Comparison of ENCODE assay signal across 1 cellular context in the genomic region with DNA sequence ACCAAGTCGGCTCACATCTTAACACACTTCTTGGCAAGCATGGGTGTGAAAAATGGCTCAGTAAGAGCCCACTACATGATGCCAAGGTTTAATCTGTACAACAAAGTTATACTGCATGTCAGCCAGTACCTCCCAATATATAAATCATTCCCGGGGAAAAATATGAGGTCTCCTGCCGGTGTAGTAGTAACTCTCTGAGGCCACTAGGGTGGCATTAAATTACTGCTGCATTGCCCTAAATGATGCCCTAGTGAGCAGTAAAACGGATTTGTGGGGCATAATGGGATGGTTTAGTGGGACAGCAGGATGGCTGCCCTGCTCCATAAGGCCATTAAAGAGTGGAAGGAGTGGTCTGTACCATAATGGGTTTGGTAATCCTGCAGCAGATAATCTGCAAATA.
TF ChIP-seq lines count a peak whose summit lies in the region.

No MANE protein-coding gene starts in this region.

TF ChIP-seq in WTC11, 78 proteins besides CTCF, POLR2A, EP300 and RAD21 (continued from another document):
- TF ChIP-seq, protein P1, sequence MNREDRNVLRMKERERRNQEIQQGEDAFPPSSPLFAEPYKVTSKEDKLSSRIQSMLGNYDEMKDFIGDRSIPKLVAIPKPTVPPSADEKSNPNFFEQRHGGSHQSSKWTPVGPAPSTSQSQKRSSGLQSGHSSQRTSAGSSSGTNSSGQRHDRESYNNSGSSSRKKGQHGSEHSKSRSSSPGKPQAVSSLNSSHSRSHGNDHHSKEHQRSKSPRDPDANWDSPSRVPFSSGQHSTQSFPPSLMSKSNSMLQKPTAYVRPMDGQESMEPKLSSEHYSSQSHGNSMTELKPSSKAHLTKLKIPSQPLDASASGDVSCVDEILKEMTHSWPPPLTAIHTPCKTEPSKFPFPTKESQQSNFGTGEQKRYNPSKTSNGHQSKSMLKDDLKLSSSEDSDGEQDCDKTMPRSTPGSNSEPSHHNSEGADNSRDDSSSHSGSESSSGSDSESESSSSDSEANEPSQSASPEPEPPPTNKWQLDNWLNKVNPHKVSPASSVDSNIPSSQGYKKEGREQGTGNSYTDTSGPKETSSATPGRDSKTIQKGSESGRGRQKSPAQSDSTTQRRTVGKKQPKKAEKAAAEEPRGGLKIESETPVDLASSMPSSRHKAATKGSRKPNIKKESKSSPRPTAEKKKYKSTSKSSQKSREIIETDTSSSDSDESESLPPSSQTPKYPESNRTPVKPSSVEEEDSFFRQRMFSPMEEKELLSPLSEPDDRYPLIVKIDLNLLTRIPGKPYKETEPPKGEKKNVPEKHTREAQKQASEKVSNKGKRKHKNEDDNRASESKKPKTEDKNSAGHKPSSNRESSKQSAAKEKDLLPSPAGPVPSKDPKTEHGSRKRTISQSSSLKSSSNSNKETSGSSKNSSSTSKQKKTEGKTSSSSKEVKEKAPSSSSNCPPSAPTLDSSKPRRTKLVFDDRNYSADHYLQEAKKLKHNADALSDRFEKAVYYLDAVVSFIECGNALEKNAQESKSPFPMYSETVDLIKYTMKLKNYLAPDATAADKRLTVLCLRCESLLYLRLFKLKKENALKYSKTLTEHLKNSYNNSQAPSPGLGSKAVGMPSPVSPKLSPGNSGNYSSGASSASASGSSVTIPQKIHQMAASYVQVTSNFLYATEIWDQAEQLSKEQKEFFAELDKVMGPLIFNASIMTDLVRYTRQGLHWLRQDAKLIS (CRISPR knock-in tag; IDR thresholded peaks at IDR 0.05; ENCODE audit: borderline replicate concordance) = no peak
